Comparison of ENCODE assay signal across 9 cellular contexts in genomic region chr2:24228470-24228869, GRCh38. TPM values are rescaled to one million over a fixed set of nuclear protein-coding genes. Genes with fewer than 3 reads are reported as not detected.
DNase-seq lines count a peak whose midpoint lies in the region; ATAC-seq and TF ChIP-seq lines count a peak whose summit lies in the region.
"Had no signal": no experiment of that assay in that cellular context is flagged by ENCODE, and none has a peak within 500 bp of the region (broad histone marks: within the 10 kb centered on the region; RNA-seq: fewer than 3 reads in every experiment).

No MANE protein-coding gene starts in this region.

- no peaks in the 10 kb centered on the region for H3K27me3 Mint-ChIP-seq in T-cell
- H3K27me3 Mint-ChIP-seq: naive thymus-derived CD8-positive, alpha-beta T cell had no signal

- no peaks in the 10 kb centered on the region for H3K9me3 ChIP-seq in prostate gland

- H3K4me1 ChIP-seq in prostate gland (replicated peaks) = no peaks in the 10 kb centered on the region

- POLR2A ChIA-PET in T-cell (lab: Charles Lee) = no interaction called here

- CTCF ChIA-PET in T-cell (lab: Charles Lee) = no interaction called here

- TF ChIP-seq POLR2A in prostate gland (IDR thresholded peaks at IDR 0.05) = no peak

- H3K27ac ChIP-seq in prostate gland = no peak overlapping the region

- peak; percentile 49 for TF ChIP-seq CTCF in choroid plexus epithelial cell (conservative IDR thresholded peaks at IDR 0.05; ENCODE audit: low read depth, low read length)
- peak in 3 of 4 experiments; percentile 31 to 59 (median 41) for TF ChIP-seq CTCF in prostate gland (IDR thresholded peaks at IDR 0.05)

- peak; percentile 8 for DNase-seq in NCI-H2029 treated with DMSO at 0.1 percent for 48 hours (lab: John Stamatoyannopoulos, UW)
- DNase-seq in NCI-H2029 (lab: John Stamatoyannopoulos, UW) = no peak
- DNase-seq in NCI-H2196 (lab: John Stamatoyannopoulos, UW; ENCODE audit: unreplicated experiment) = peak; percentile 5
- peak; percentile 38 for DNase-seq in choroid plexus epithelial cell (ENCODE audit: low read depth)
- no peak for DNase-seq in prostate gland (ENCODE audit: low spot score)
- DNase-seq in activated naive CD4-positive, alpha-beta T cell (lab: John Stamatoyannopoulos, UW) = no peak
- no peak for DNase-seq in T-cell

- no peaks in the 10 kb centered on the region for H3K27me3 ChIP-seq in prostate gland (replicated peaks; ENCODE audit: insufficient read depth)

- no peaks in the 10 kb centered on the region for H3K4me1 Mint-ChIP-seq in T-cell

- H3K9me3 Mint-ChIP-seq in T-cell = no peaks in the 10 kb centered on the region
- H3K9me3 Mint-ChIP-seq: naive thymus-derived CD8-positive, alpha-beta T cell had no signal

- ATAC-seq in T-cell (replicated peaks in 1 of 4) (no peak), GM21390 (IDR thresholded peaks at IDR 0.05; ENCODE audit: unreplicated experiment) (no peak)
- ATAC-seq: naive thymus-derived CD8-positive, alpha-beta T cell had no signal

- H3K36me3 Mint-ChIP-seq in T-cell = peaks cover 20% of the 10 kb centered on the region

- no peak overlapping the region for H3K27ac Mint-ChIP-seq in T-cell

- H3K4me3 ChIP-seq in choroid plexus epithelial cell (ENCODE audit: low read depth, low read length) (no peak overlapping the region), prostate gland (no peak overlapping the region)

- WGBS in prostate gland = 42% methylated on average over 1 of the region's 1 CpG

- intact Hi-C loops in prostate gland (cut with DNase I) = loop anchor here (5.0 kb wide), 1 partner anchor 154 kb away; no protein-coding TSS in a partner anchor

- no peaks in the 10 kb centered on the region for H3K36me3 ChIP-seq in prostate gland

- H3K4me3 Mint-ChIP-seq in T-cell = no peak overlapping the region
- H3K4me3 Mint-ChIP-seq: naive thymus-derived CD8-positive, alpha-beta T cell had no signal

RNA-seq across cellular contexts. Expression of gene FAM228A, which starts 53.6 kb away (rescaled TPM):
- total RNA-seq in prostate gland = 1 to 10 TPM in 1 of 2 donors, under 1 TPM in 1; 0.55 to 4.8 TPM
- total RNA-seq in T-cell = under 1 TPM in 4 of 5 donors, not detected in 1; 0.20 to 0.70 (median 0.40) TPM

Comparison
In these comparisons a context has a peak if more than half of its experiments do, and no peak if none do; other contexts are left out.
1. DNase-seq: peak in NCI-H2029 treated with DMSO at 0.1 percent for 48 hours (single experiment), NCI-H2196 (single experiment) and choroid plexus epithelial cell (single experiment); none in NCI-H2029 (single experiment), prostate gland (single experiment), activated naive CD4-positive, alpha-beta T cell (0 of 4) and T-cell (0 of 34).